10 cellular contexts compared by ENCODE assay signal in the genomic region with DNA sequence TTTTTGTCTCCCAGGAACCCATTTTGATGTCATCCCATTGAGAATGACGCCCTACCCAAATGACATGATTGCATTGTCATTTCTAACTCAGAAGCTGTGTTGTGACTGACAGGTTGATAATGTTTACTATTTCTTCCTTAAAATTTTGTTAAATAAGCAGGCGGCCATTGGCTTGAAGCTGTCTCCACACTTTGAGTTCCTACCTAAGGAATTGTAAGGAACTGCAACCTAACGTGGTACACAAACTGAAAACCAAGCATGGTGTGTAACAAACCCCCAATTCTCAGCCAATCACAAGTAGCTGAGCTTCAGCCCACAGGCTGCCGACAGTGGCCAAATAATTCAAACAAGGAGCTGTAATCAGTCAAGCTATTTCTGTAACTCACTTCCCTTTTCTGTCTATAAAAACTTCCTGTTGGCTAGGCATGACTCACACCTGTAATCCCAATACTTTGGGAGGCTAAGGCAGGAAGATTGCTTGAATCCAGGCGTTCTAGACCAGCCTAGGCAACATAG. TPM values are rescaled to one million over a fixed set of nuclear protein-coding genes. Genes with fewer than 3 reads are reported as not detected.
DNase-seq lines count a peak whose midpoint lies in the region; ATAC-seq and TF ChIP-seq lines count a peak whose summit lies in the region.
"Had no signal": no experiment of that assay in that cellular context is flagged by ENCODE, and none has a peak within 500 bp of the region (broad histone marks: within the 10 kb centered on the region; RNA-seq: fewer than 3 reads in every experiment).

No MANE protein-coding gene starts in this region.

- peak overlapping the region in 1 of 2 experiments; percentile 20; a peak in 1 of 4 replicates for H4K8ac ChIP-seq in IMR-90 (ENCODE audit: low read depth in 2 of 2, low read length in 2 of 2)

- WGBS in IMR-90 (ENCODE audit: extremely low coverage in 2 of 2, insufficient read length in 1 of 2), 2 experiments = 50% methylated on average over 1 of the region's 5 CpGs; no CpG with 5 or more reads in 1 of the 2 experiments

- H3K9me3 ChIP-seq in IMR-90 (ENCODE audit: control insufficient read depth, insufficient read depth, low read length) (no peaks in the 10 kb centered on the region), SU-DHL-6 (ENCODE audit: insufficient read depth, low read length) (no peaks in the 10 kb centered on the region)

- H3K4me1 Mint-ChIP-seq in Calu3 (ENCODE audit: low read depth, unreplicated experiment) = peaks cover 21% of the 10 kb centered on the region

- no peaks in the 10 kb centered on the region for H3K9me2 ChIP-seq in SU-DHL-6 (replicated peaks; ENCODE audit: insufficient read depth, low read length)

- H3K9ac ChIP-seq in IMR-90 (ENCODE audit: low read depth, low read length) = no peak overlapping the region
- peak overlapping the region; percentile 4; the same call in 1 of the 2 replicates for H3K9ac ChIP-seq in SU-DHL-6 (ENCODE audit: low read length)

- no peak for TF ChIP-seq POLR2A in IMR-90 (IDR thresholded peaks at IDR 0.05; ENCODE audit: low read depth, low read length)

- intact Hi-C loops in Calu3 (cut with micrococcal nuclease; ENCODE audit: unreplicated experiment) (no loop called here), IMR-90 (cut with micrococcal nuclease) (no loop called here)

- H4K91ac ChIP-seq in IMR-90 (ENCODE audit: insufficient read depth, low read depth, low read length) = no peak overlapping the region

- H4K20me1 ChIP-seq in IMR-90 (ENCODE audit: insufficient read depth, low read length) (no peaks in the 10 kb centered on the region), SU-DHL-6 (ENCODE audit: low read depth, low read length) (no peaks in the 10 kb centered on the region)

- H2BK20ac ChIP-seq in IMR-90 (ENCODE audit: low read depth, low read length) = no peak overlapping the region

- H3K36me3 ChIP-seq in IMR-90 (ENCODE audit: control insufficient read depth, insufficient read depth, low read length) (peaks cover 2% of the 10 kb centered on the region; the same call in 1 of the 2 replicates), SU-DHL-6 (ENCODE audit: low read length) (no peaks in the 10 kb centered on the region)

- no peak overlapping the region for H3K4me3 ChIP-seq in IMR-90 (ENCODE audit: insufficient read depth, low read depth, low read length)
- no peak overlapping the region for H3K4me3 ChIP-seq in SU-DHL-6 (ENCODE audit: insufficient read depth, low read length, poor library complexity, severe bottlenecking)

- H2AFZ ChIP-seq in IMR-90 (replicated peaks; ENCODE audit: low read length, poor library complexity) (peak overlapping the region; percentile 16), SU-DHL-6 (ENCODE audit: low read depth, low read length, severe bottlenecking) (no peak overlapping the region)

- 0 out of 3 replicates have a peak overlapping the region, but pooled peaks have one; percentile 4 for H2BK15ac ChIP-seq in IMR-90 (ENCODE audit: low read depth, low read length)

- H2AK5ac ChIP-seq in IMR-90 (ENCODE audit: low read depth, low read length) = no peak overlapping the region

- peaks cover 7 to 11% of the 10 kb centered on the region in 2 experiments; a peak in 3 of 4 replicates for H3K79me1 ChIP-seq in IMR-90 (ENCODE audit: low read depth in 1 of 2, low read length in 2 of 2)

- peaks cover 1% of the 10 kb centered on the region; the same call in 1 of the 2 replicates for H3K4me1 ChIP-seq in IMR-90 (ENCODE audit: control insufficient read depth, insufficient read depth, low read length)

- H3F3A ChIP-seq in SU-DHL-6 (ENCODE audit: insufficient read depth) = peaks cover 25% of the 10 kb centered on the region

- peak; percentile 13 for DNase-seq in Calu3
- DNase-seq in IMR-90 = peak; percentile 64
- DNase-seq in hepatic stellate cell (ENCODE audit: low spot score) = peak; percentile 22
- no peak for DNase-seq in NCI-H2029 treated with DMSO at 0.1 percent for 48 hours (lab: John Stamatoyannopoulos, UW)
- no peak for DNase-seq in ureter (ENCODE audit: low spot score)
- DNase-seq in DMS79 (lab: John Stamatoyannopoulos, UW) = no peak
- DNase-seq in T1000 (lab: John Stamatoyannopoulos, UW) = no peak
- DNase-seq: stimulated activated naive CD4-positive, alpha-beta T cell had no signal

- H3K18ac ChIP-seq in IMR-90 (ENCODE audit: low read depth, low read length) = no peak overlapping the region

- peak overlapping the region; percentile 67 for H3K27ac Mint-ChIP-seq in Calu3 (ENCODE audit: unreplicated experiment)

- no peak overlapping the region for H3K4me2 ChIP-seq in IMR-90 (ENCODE audit: low read depth, low read length)
- H3K4me2 ChIP-seq in SU-DHL-6 (ENCODE audit: low read depth, low read length, poor library complexity, severe bottlenecking) = peak overlapping the region; percentile 24

- in situ Hi-C loops in IMR-90 (cut with MboI; ENCODE audit: low sequenced_read_pairs) = no loop called here

- H3K79me2 ChIP-seq in SU-DHL-6 (ENCODE audit: insufficient read depth, low read length) = peaks cover 20% of the 10 kb centered on the region

- no peak for TF ChIP-seq CTCF in Calu3 (IDR thresholded peaks at IDR 0.05; ENCODE audit: unreplicated experiment)
- TF ChIP-seq CTCF in IMR-90 (conservative IDR thresholded peaks at IDR 0.05; ENCODE audit: low read depth, low read length) = no peak
- no peak for TF ChIP-seq CTCF in SU-DHL-6 (IDR thresholded peaks at IDR 0.05; ENCODE audit: insufficient read depth, low read length, poor library complexity, severe bottlenecking)

- H3K27me3 ChIP-seq in IMR-90 (ENCODE audit: control insufficient read depth, insufficient read depth, low read length) = no peaks in the 10 kb centered on the region
- no peaks in the 10 kb centered on the region for H3K27me3 ChIP-seq in SU-DHL-6 (ENCODE audit: low read length)

- H3K4me3 Mint-ChIP-seq in Calu3 (ENCODE audit: low read depth, unreplicated experiment) = no peak overlapping the region

- H3K36me3 Mint-ChIP-seq in Calu3 (ENCODE audit: insufficient read depth, unreplicated experiment) = peaks cover 10% of the 10 kb centered on the region

- no peak overlapping the region for H3K56ac ChIP-seq in IMR-90 (ENCODE audit: extremely low read depth, insufficient read depth, low read length)

- no peak overlapping the region for H3K27ac ChIP-seq in IMR-90 (ENCODE audit: insufficient read depth, low read length)
- no peak overlapping the region for H3K27ac ChIP-seq in SU-DHL-6 (ENCODE audit: low read depth, low read length)
- H3K27ac ChIP-seq: HL-60 had no signal

- H3K23ac ChIP-seq in IMR-90 (ENCODE audit: low read depth, low read length) = no peak overlapping the region

- no peaks in the 10 kb centered on the region for H3K9me3 Mint-ChIP-seq in Calu3 (ENCODE audit: low read depth, unreplicated experiment)

- dilution Hi-C loops in IMR-90 (cut with HindIII; ENCODE audit: low sequenced_read_pairs, unreplicated experiment) = no loop called here

- no peaks in the 10 kb centered on the region for H3K9me1 ChIP-seq in IMR-90 (ENCODE audit: insufficient read depth, low read length)

- no peak overlapping the region for H4K5ac ChIP-seq in IMR-90 (ENCODE audit: low read depth, low read length)

- POLR2A ChIA-PET in IMR-90 (lab: Charles Lee; ENCODE audit: unreplicated experiment) = interaction anchor here (0.6 kb wide), 1 partner anchor 177 kb away, joined by 3 read pairs; no protein-coding TSS in a partner anchor

- no peak for ATAC-seq in IMR-90 (ENCODE audit: low read depth)

- H3K4ac ChIP-seq in IMR-90 (ENCODE audit: low read depth, low read length) = no peak overlapping the region

- no TSS peak for BruUV-seq in Calu3 (replicated peaks; lab: Mats Ljungman, UMichigan)
- BruUV-seq in IMR-90 (replicated peaks; lab: Mats Ljungman, UMichigan) = no TSS peak

- no peak overlapping the region for H2BK120ac ChIP-seq in IMR-90 (ENCODE audit: low read depth, low read length)

- no peak overlapping the region for H3K14ac ChIP-seq in IMR-90 (replicated peaks; ENCODE audit: low read depth, low read length)

- CTCF ChIA-PET in Calu3 (lab: Charles Lee) (interaction anchor here (0.7 to 1.2 kb wide), 3 partner anchors 199 to 233 kb away, joined by 3 to 4 read pairs (median 4); no protein-coding TSS in a partner anchor), IMR-90 (lab: Yijun Ruan, JAX) (interaction anchor here (1.0 to 1.2 kb wide), 3 partner anchors 199 to 308 kb away, joined by 3 read pairs; no protein-coding TSS in a partner anchor)

- H2AK9ac ChIP-seq in IMR-90 (replicated peaks; ENCODE audit: low read depth, low read length, poor library complexity) = no peak overlapping the region

- no peak overlapping the region for H2BK5ac ChIP-seq in IMR-90 (ENCODE audit: low read depth, low read length, poor library complexity, severe bottlenecking)

- no peaks in the 10 kb centered on the region for H3K27me3 Mint-ChIP-seq in Calu3 (ENCODE audit: unreplicated experiment)

- TF ChIP-seq RAD21 in IMR-90 (IDR thresholded peaks at IDR 0.05; ENCODE audit: low read length) = no peak

TF ChIP-seq in IMR-90, 13 proteins besides CTCF, POLR2A, EP300 and RAD21:
- TF ChIP-seq BHLHE40 (IDR thresholded peaks at IDR 0.05; ENCODE audit: low read depth, low read length) = no peak
- TF ChIP-seq MXI1 (IDR thresholded peaks at IDR 0.05; ENCODE audit: borderline replicate concordance, low read depth, low read length) = no peak
- no peak for TF ChIP-seq RFX5 (IDR thresholded peaks at IDR 0.05; ENCODE audit: low read depth, low read length)
- no peak for TF ChIP-seq CEBPB (IDR thresholded peaks at IDR 0.05; ENCODE audit: low read depth, low read length)
- TF ChIP-seq, protein P1, sequence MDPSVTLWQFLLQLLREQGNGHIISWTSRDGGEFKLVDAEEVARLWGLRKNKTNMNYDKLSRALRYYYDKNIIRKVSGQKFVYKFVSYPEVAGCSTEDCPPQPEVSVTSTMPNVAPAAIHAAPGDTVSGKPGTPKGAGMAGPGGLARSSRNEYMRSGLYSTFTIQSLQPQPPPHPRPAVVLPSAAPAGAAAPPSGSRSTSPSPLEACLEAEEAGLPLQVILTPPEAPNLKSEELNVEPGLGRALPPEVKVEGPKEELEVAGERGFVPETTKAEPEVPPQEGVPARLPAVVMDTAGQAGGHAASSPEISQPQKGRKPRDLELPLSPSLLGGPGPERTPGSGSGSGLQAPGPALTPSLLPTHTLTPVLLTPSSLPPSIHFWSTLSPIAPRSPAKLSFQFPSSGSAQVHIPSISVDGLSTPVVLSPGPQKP (IDR thresholded peaks at IDR 0.05; ENCODE audit: borderline replicate concordance, low read depth, low read length) = no peak
- no peak for TF ChIP-seq RCOR1 (IDR thresholded peaks at IDR 0.05; ENCODE audit: insufficient replicate concordance, low read length)

RNA-seq across cellular contexts. Expression of gene MND1, which starts 2.9 kb away (rescaled TPM):
- total RNA-seq in Calu3 (2022) = 12.6 and 13.1 TPM in 2 replicates
- 0.36 and 3.3 TPM in 2 replicates for total RNA-seq in IMR-90 (2012; rRNA removed)
- polyA plus RNA-seq in IMR-90 (2012; rRNA removed) = 2.3 and 3.5 TPM in 2 replicates
- polyA plus RNA-seq in IMR-90 (2012; cell fraction: cytosol; rRNA removed) = 0.19 and 0.22 TPM in 2 replicates
- polyA plus RNA-seq in IMR-90 (2012; cell fraction: nucleus; rRNA removed; ENCODE audit: low replicate concordance) = 0.22 TPM in 1 of 2 replicates, not detected in the other
- not detected for total RNA-seq in ureter

Comparison
In these comparisons a context has a peak if more than half of its experiments do, and no peak if none do; other contexts are left out.
1. DNase-seq: peak in Calu3 (single experiment), IMR-90 (single experiment) and hepatic stellate cell (single experiment); none in NCI-H2029 treated with DMSO at 0.1 percent for 48 hours (single experiment), ureter (single experiment), DMS79 (single experiment) and T1000 (single experiment).